ENCODE assay signal across 9 cellular contexts in the genomic region with DNA sequence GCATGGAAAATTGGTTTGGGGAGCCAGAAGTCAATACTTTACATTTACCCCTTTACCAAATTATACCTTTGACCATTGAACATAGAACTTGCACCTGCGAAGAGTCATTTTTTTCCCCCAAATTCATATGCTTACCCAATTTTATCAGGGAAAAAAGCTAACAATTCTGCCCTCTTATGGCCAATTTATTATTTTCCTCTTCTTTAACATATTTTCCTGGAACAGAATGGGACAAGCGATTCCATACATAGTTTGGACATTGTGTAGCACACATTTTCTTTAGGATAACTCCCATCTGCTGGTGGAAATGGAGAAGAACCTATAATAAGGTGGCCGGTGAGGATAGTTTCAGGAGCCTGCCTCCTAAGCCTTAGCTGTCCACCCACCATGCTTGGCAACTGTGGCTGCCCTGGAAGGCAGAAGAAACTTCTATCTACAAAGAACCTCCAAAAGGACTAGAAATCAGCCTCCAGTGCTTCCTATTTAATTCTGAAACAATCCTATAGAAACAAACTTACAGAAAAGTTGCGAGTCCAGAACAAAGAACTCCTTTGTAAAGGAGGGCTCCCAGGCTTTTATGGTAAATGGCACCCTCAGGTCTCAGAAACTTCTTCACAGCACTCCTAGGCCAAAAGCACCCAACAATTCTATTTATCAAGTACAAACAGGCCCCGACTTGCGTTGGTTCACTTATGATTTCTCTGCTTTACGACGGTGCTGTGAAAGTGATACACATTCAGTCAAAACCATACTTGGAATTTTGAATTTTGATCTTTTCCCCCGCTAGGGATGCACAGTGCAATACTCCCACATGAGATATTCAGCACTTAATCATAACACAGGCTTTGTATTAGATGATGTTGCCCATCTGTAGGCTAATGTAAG.
DNase-seq lines count a peak whose midpoint lies in the region; TF ChIP-seq lines count a peak whose summit lies in the region.
"Had no signal": no experiment of that assay in that cellular context is flagged by ENCODE, and none has a peak within 500 bp of the region (broad histone marks: within the 10 kb centered on the region; RNA-seq: fewer than 3 reads in every experiment).

No MANE protein-coding gene starts in this region.

- H3K4me2 ChIP-seq in DOHH2 (ENCODE audit: low read length) (no peak overlapping the region), MM.1S (ENCODE audit: low read depth, low read length) (no peak overlapping the region), neural progenitor cell (no peak overlapping the region)

- in situ Hi-C loops in T47D (cut with HindIII; ENCODE audit: low pct_unique_long_range_greater_than_20kb, low sequenced_read_pairs) = no loop called here

- H3K9ac ChIP-seq in MM.1S (ENCODE audit: low read length) = no peak overlapping the region
- no peak overlapping the region for H3K9ac ChIP-seq in neural progenitor cell

- no peak overlapping the region for H3K27ac Mint-ChIP-seq in neural progenitor cell

- DNase-seq in MM.1S (peak; percentile 12), T47D (ENCODE audit: low read depth in 1 of 2, low spot score in 1 of 2) (peak; percentile 54 to 75), neural progenitor cell (ENCODE audit: low spot score) (no peak), activated T-cell treated with anti-CD3 and anti-CD28 coated beads for 4 hours (no peak), D341Med (ENCODE audit: low spot score) (no peak), DMS153 treated with DMSO at 0.1 percent for 48 hours (lab: John Stamatoyannopoulos, UW; ENCODE audit: unreplicated experiment) (no peak)
- DNase-seq in stimulated activated CD4-positive, alpha-beta T cell treated with anti-CD3 and anti-CD28 coated beads, Interleukin-2, amount 100 ng/mL, for 48 hours = no peak

- no peak overlapping the region for H3K27ac ChIP-seq in DOHH2 (ENCODE audit: low read depth, low read length)
- H3K27ac ChIP-seq in MM.1S (ENCODE audit: low read length) = no peak overlapping the region
- no peak overlapping the region for H3K27ac ChIP-seq in neural progenitor cell
- H3K27ac ChIP-seq: neutrophil had no signal

- H3K27me3 ChIP-seq in DOHH2 (ENCODE audit: control insufficient read depth, low read length) (no peaks in the 10 kb centered on the region), MM.1S (replicated peaks; ENCODE audit: insufficient read depth, low read length) (no peaks in the 10 kb centered on the region), neural progenitor cell (no peaks in the 10 kb centered on the region)
- H3K27me3 ChIP-seq: neutrophil had no signal

- H3K36me3 ChIP-seq in DOHH2 (ENCODE audit: control insufficient read depth, low read length) (no peaks in the 10 kb centered on the region), MM.1S (replicated peaks; ENCODE audit: insufficient read depth, low read length) (no peaks in the 10 kb centered on the region), neural progenitor cell (no peaks in the 10 kb centered on the region)
- H3K36me3 ChIP-seq: neutrophil had no signal

- no peak overlapping the region for H3K4me3 ChIP-seq in DOHH2 (ENCODE audit: low read length)
- no peak overlapping the region for H3K4me3 ChIP-seq in MM.1S (ENCODE audit: low read length)
- no peak overlapping the region for H3K4me3 ChIP-seq in neural progenitor cell

- peaks cover 41% of the 10 kb centered on the region for H3K4me1 Mint-ChIP-seq in neural progenitor cell

- H2AFZ ChIP-seq in MM.1S (ENCODE audit: low read length) = no peak overlapping the region
- no peak overlapping the region for H2AFZ ChIP-seq in neural progenitor cell (replicated peaks)

- H3K79me2 ChIP-seq in DOHH2 (ENCODE audit: control insufficient read depth, low read length) = no peaks in the 10 kb centered on the region
- no peaks in the 10 kb centered on the region for H3K79me2 ChIP-seq in MM.1S (ENCODE audit: low read length)
- no peaks in the 10 kb centered on the region for H3K79me2 ChIP-seq in neural progenitor cell (ENCODE audit: low read depth)

- H3K4me3 Mint-ChIP-seq in neural progenitor cell = no peak overlapping the region

- H3K4me1 ChIP-seq in DOHH2 (ENCODE audit: control insufficient read depth, low read length) = 0 out of 2 replicates have a peak, but pooled peaks cover 10% of the 10 kb centered on the region
- H3K4me1 ChIP-seq in MM.1S (ENCODE audit: low read length) = no peaks in the 10 kb centered on the region
- H3K4me1 ChIP-seq in neural progenitor cell = no peaks in the 10 kb centered on the region

- peaks cover 11% of the 10 kb centered on the region for H3K27me3 Mint-ChIP-seq in neural progenitor cell (ENCODE audit: insufficient read depth, low read depth)

- no peaks in the 10 kb centered on the region for H3K9me2 ChIP-seq in DOHH2 (replicated peaks; ENCODE audit: control insufficient read depth, low read length)
- no peaks in the 10 kb centered on the region for H3K9me2 ChIP-seq in MM.1S (replicated peaks; ENCODE audit: insufficient read depth, low read length)

- H4K20me1 ChIP-seq in DOHH2 (ENCODE audit: control insufficient read depth, insufficient read depth, low read depth, low read length) = no peaks in the 10 kb centered on the region
- H4K20me1 ChIP-seq in MM.1S (ENCODE audit: insufficient read depth, low read length) = no peaks in the 10 kb centered on the region
- H4K20me1 ChIP-seq in neural progenitor cell (ENCODE audit: low read depth) = no peaks in the 10 kb centered on the region

- H3K9me3 Mint-ChIP-seq in neural progenitor cell = no peaks in the 10 kb centered on the region

- peak; percentile 59 for TF ChIP-seq CTCF in DOHH2 (IDR thresholded peaks at IDR 0.05; ENCODE audit: low read depth, low read length, poor library complexity, severe bottlenecking)
- peak; percentile 35; the same call in 1 of the 2 replicates for TF ChIP-seq CTCF in MM.1S (IDR thresholded peaks at IDR 0.05; ENCODE audit: low read length)
- peak; percentile 39 for TF ChIP-seq CTCF in neural progenitor cell (IDR thresholded peaks at IDR 0.05)

- no peaks in the 10 kb centered on the region for H3F3A ChIP-seq in DOHH2 (ENCODE audit: control insufficient read depth, insufficient read depth)
- no peaks in the 10 kb centered on the region for H3F3A ChIP-seq in MM.1S (ENCODE audit: insufficient read depth, low read length)
- H3F3A ChIP-seq in neural progenitor cell (ENCODE audit: low read depth) = no peaks in the 10 kb centered on the region

- H3K9me3 ChIP-seq in DOHH2 (ENCODE audit: control insufficient read depth, insufficient read depth, low read length) (no peaks in the 10 kb centered on the region), MM.1S (replicated peaks; ENCODE audit: insufficient read depth, low read length) (no peaks in the 10 kb centered on the region), neural progenitor cell (ENCODE audit: low read depth) (no peaks in the 10 kb centered on the region)
- H3K9me3 ChIP-seq: neutrophil had no signal

- H3K36me3 Mint-ChIP-seq in neural progenitor cell = no peaks in the 10 kb centered on the region

Comparison
In these comparisons a context has a peak if more than half of its experiments do, and no peak if none do; other contexts are left out.
1. DNase-seq: peak in MM.1S (single experiment) and T47D (2 of 2); none in neural progenitor cell (single experiment), activated T-cell treated with anti-CD3 and anti-CD28 coated beads for 4 hours (single experiment), stimulated activated CD4-positive, alpha-beta T cell treated with anti-CD3 and anti-CD28 coated beads, Interleukin-2, amount 100 ng/mL, for 48 hours (0 of 2), D341Med (single experiment) and DMS153 treated with DMSO at 0.1 percent for 48 hours (single experiment).
2. Peak in every context shown above with its lines, with median percentiles within 50 percentile points of each other: CTCF ChIP-seq.